ENCODE assay signal across 13 cellular contexts in the genomic region with DNA sequence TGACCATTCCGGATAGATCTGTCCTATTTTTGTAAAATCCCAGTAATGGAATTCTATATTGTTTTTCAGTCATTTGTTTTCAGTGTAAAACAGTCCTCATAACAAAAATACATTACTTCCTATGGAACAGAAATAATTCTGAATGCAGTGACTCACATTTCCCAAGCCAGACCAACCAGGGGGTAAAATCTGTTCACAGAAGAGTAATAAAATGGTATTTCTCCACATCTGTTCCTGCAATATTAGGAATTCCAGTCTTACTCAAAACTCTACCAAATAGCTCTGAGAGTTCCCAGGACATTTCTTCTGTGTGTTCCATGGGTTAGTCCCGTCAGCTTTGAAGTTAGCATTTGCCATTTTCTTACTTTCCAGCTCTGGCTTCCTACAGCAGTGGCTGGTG. TPM values are rescaled to one million over a fixed set of nuclear protein-coding genes. Genes with fewer than 3 reads are reported as not detected.
DNase-seq lines count a peak whose midpoint lies in the region; ATAC-seq and TF ChIP-seq lines count a peak whose summit lies in the region.
"Had no signal": no experiment of that assay in that cellular context is flagged by ENCODE, and none has a peak within 500 bp of the region (broad histone marks: within the 10 kb centered on the region; RNA-seq: fewer than 3 reads in every experiment).

No MANE protein-coding gene starts in this region.

- no peaks in the 10 kb centered on the region for H3K9me3 ChIP-seq in suprapubic skin

- no peak overlapping the region for H3K27ac Mint-ChIP-seq in CD14-positive monocyte
- H3K27ac Mint-ChIP-seq: activated naive CD4-positive, alpha-beta T cell treated with anti-CD3 and anti-CD28 coated beads, Interleukin-2, amount 10 ng/mL, durations not matched to agents 7 days and 5 days had no signal

- no peak overlapping the region for H3K4me3 Mint-ChIP-seq in CD14-positive monocyte
- H3K4me3 Mint-ChIP-seq: activated naive CD4-positive, alpha-beta T cell treated with anti-CD3 and anti-CD28 coated beads, Interleukin-2, amount 10 ng/mL, durations not matched to agents 7 days and 5 days had no signal

- in situ Hi-C loops in astrocyte of the cerebellum (cut with HindIII; ENCODE audit: low sequenced_read_pairs) = no loop called here

- peaks cover 0 to 4% (median 4%) of the 10 kb centered on the region in 3 donors for H3K27me3 Mint-ChIP-seq in CD14-positive monocyte (ENCODE audit: low read depth in 3 of 3)

- H3K4me3 ChIP-seq in astrocyte of the cerebellum (ENCODE audit: low read depth, low read length) (no peak overlapping the region), suprapubic skin (no peak overlapping the region)

- no peak for TF ChIP-seq EP300 in suprapubic skin (IDR thresholded peaks at IDR 0.05)

- H3K27ac ChIP-seq in suprapubic skin = peak overlapping the region; percentile 87

- no peak for ATAC-seq in omental fat pad (ENCODE audit: low FRiP score)

- no peak for TF ChIP-seq POLR2A in suprapubic skin (IDR thresholded peaks at IDR 0.05)

- WGBS in suprapubic skin = 78% methylated on average over 2 of the region's 2 CpGs

- intact Hi-C loops in CD14-positive monocyte (cut with micrococcal nuclease) = no loop called here

- peaks cover 0 to 1% (median 0%) of the 10 kb centered on the region in 7 donors for H3K9me3 Mint-ChIP-seq in CD14-positive monocyte
- H3K9me3 Mint-ChIP-seq: activated naive CD4-positive, alpha-beta T cell treated with anti-CD3 and anti-CD28 coated beads, Interleukin-2, amount 10 ng/mL, durations not matched to agents 7 days and 5 days had no signal

- DNase-seq in HCEC 1CT = peak; percentile 86
- peak; percentile 55 for DNase-seq in astrocyte of the cerebellum (ENCODE audit: low read depth)
- DNase-seq in iris pigment epithelial cell (ENCODE audit: low read depth) = peak; percentile 83
- DNase-seq in suprapubic skin (ENCODE audit: low spot score in 2 of 2) = no peak
- no peak for DNase-seq in omental fat pad (ENCODE audit: low spot score)
- DNase-seq in cerebellar cortex (ENCODE audit: low spot score) = no peak
- no peak for DNase-seq in CD14-positive monocyte (ENCODE audit: low spot score)
- DNase-seq in SW 1271 (lab: John Stamatoyannopoulos, UW) = no peak
- DNase-seq: activated naive CD4-positive, alpha-beta T cell treated with anti-CD3 and anti-CD28 coated beads, Interleukin-2, amount 10 ng/mL, durations not matched to agents 7 days and 5 days; NCI-H1417; NCI-H446 treated with DMSO at 0.1 percent for 48 hours; retina; trophoblast cell had no signal

- no peaks in the 10 kb centered on the region for H3K27me3 ChIP-seq in suprapubic skin

- peaks cover 13% of the 10 kb centered on the region for H3K4me1 ChIP-seq in suprapubic skin

- H3K36me3 ChIP-seq in suprapubic skin = no peaks in the 10 kb centered on the region

- no peak for TF ChIP-seq CTCF in astrocyte of the cerebellum (IDR thresholded peaks at IDR 0.05; ENCODE audit: low read depth, low read length, missing control alignments)
- no peak for TF ChIP-seq CTCF in suprapubic skin (IDR thresholded peaks at IDR 0.05)
- no peak for TF ChIP-seq CTCF in omental fat pad (IDR thresholded peaks at IDR 0.05)
- no peak for TF ChIP-seq CTCF in CD14-positive monocyte (IDR thresholded peaks at IDR 0.05)

- H3K36me3 Mint-ChIP-seq in CD14-positive monocyte = no peaks in the 10 kb centered on the region
- H3K36me3 Mint-ChIP-seq: activated naive CD4-positive, alpha-beta T cell treated with anti-CD3 and anti-CD28 coated beads, Interleukin-2, amount 10 ng/mL, durations not matched to agents 7 days and 5 days had no signal

- H3K4me1 Mint-ChIP-seq in CD14-positive monocyte = no peaks in the 10 kb centered on the region
- H3K4me1 Mint-ChIP-seq: activated naive CD4-positive, alpha-beta T cell treated with anti-CD3 and anti-CD28 coated beads, Interleukin-2, amount 10 ng/mL, durations not matched to agents 7 days and 5 days had no signal

RNA-seq across cellular contexts. Expression of gene DDR2, which starts 2.6 kb away (rescaled TPM):
- total RNA-seq in suprapubic skin (10 to 100 TPM in 2 of 4 donors, 1 to 10 TPM in 2; 7.7 to 50.2 (median 13.8) TPM), omental fat pad (100 to 1,000 TPM; 140 to 164 (median 145) TPM)
- polyA plus RNA-seq in CD14-positive monocyte = not detected

Comparison
In these comparisons a context has a peak if more than half of its experiments do, and no peak if none do; other contexts are left out.
1. DNase-seq: peak in HCEC 1CT (single experiment), astrocyte of the cerebellum (single experiment) and iris pigment epithelial cell (single experiment); none in suprapubic skin (0 of 2), omental fat pad (single experiment), cerebellar cortex (single experiment), CD14-positive monocyte (single experiment) and SW 1271 (0 of 2).